In genomic region chr9:78357165-78357873, GRCh38 we compare ENCODE assay signal across 18 cellular contexts.
DNase-seq lines count a peak whose midpoint lies in the region; ATAC-seq and TF ChIP-seq lines count a peak whose summit lies in the region.
"Had no signal": no experiment of that assay in that cellular context is flagged by ENCODE, and none has a peak within 500 bp of the region (broad histone marks: within the 10 kb centered on the region; RNA-seq: fewer than 3 reads in every experiment).

No MANE protein-coding gene starts in this region.

- H3K9me3 Mint-ChIP-seq in H9 = no peaks in the 10 kb centered on the region; a peak in 1 of 5 replicates

- no peaks in the 10 kb centered on the region for H3K36me3 ChIP-seq in neuronal stem cell (replicated peaks in 1 of 2; ENCODE audit: control insufficient read depth in 2 of 2, insufficient read depth in 2 of 2, low read length in 2 of 2)
- H3K36me3 ChIP-seq: Peyer's patch, thoracic aorta had no signal

- H3K27ac Mint-ChIP-seq in H9 = no peak overlapping the region; a peak in 2 of 7 replicates

- no peak overlapping the region for H3K4me3 ChIP-seq in neuronal stem cell (ENCODE audit: low read length in 2 of 2)
- H3K4me3 ChIP-seq: Peyer's patch, thoracic aorta had no signal

- no peak overlapping the region for H3K23ac ChIP-seq in H9 (ENCODE audit: insufficient read length, low read depth, low read length)
- H3K23ac ChIP-seq in neuronal stem cell (ENCODE audit: low read depth, low read length, poor library complexity) = peak overlapping the region; percentile 75

- no peaks in the 10 kb centered on the region for H4K20me1 ChIP-seq in H9 (ENCODE audit: control insufficient read depth, insufficient read depth, insufficient read length)

- H4K8ac ChIP-seq in H9 (replicated peaks; ENCODE audit: insufficient read length, low read depth, low read length) = no peak overlapping the region
- no peak overlapping the region for H4K8ac ChIP-seq in neuronal stem cell (ENCODE audit: low read depth, low read length)

- H3K36me3 Mint-ChIP-seq in H9 (ENCODE audit: insufficient read depth in 1 of 3, low read depth in 3 of 3) = peaks cover 2 to 5% (median 2%) of the 10 kb centered on the region in 3 experiments; a peak in 3 of 7 replicates

- no peak overlapping the region for H4K91ac ChIP-seq in H9 (ENCODE audit: insufficient read length, low read depth, low read length)
- no peak overlapping the region for H4K91ac ChIP-seq in neuronal stem cell (ENCODE audit: low read depth, low read length, poor library complexity)

- H2BK15ac ChIP-seq in H9 (ENCODE audit: low read depth, low read length) = no peak overlapping the region
- H2BK15ac ChIP-seq in neuronal stem cell (ENCODE audit: low read length) = peak overlapping the region; percentile 85

- H3K4me1 ChIP-seq in H9 (ENCODE audit: insufficient read depth, low read length) = no peaks in the 10 kb centered on the region
- no peaks in the 10 kb centered on the region for H3K4me1 ChIP-seq in neuronal stem cell (ENCODE audit: control insufficient read depth in 2 of 2, insufficient read depth in 1 of 2, low read depth in 1 of 2, low read length in 2 of 2)
- H3K4me1 ChIP-seq: Peyer's patch had no signal

- H3K79me2 ChIP-seq in H9 (ENCODE audit: insufficient read depth, low read length) = no peaks in the 10 kb centered on the region

- DNase-seq in H9 (peak; percentile 49), neuronal stem cell (ENCODE audit: low spot score) (no peak), NCI-H1930 (lab: John Stamatoyannopoulos, UW) (no peak), anterior cingulate cortex (lab: John Stamatoyannopoulos, UW) (no peak), MV-4-11 (lab: John Stamatoyannopoulos, UW) (no peak)
- DNase-seq: activated CD4-positive, alpha-beta T cell treated with anti-CD3 and anti-CD28 coated beads, Interleukin-2, amount 50 U/mL, for 48 hours; activated T-cell treated with anti-CD3 and anti-CD28 coated beads, Interleukin-2, amount 50 U/mL, for 48 hours; effector memory CD4-positive, alpha-beta T cell; HCEC 1CT; hypothalamus; NCI-H82; Peyer's patch had no signal

- H3K9ac ChIP-seq in H9 (ENCODE audit: extremely low read depth, insufficient read length, low read length) = no peak overlapping the region
- peak overlapping the region; percentile 21 for H3K9ac ChIP-seq in neuronal stem cell (ENCODE audit: low read depth, low read length, poor library complexity)

- H3K79me1 ChIP-seq in H9 (ENCODE audit: insufficient read depth, low read depth, low read length, poor library complexity, severe bottlenecking) = no peaks in the 10 kb centered on the region
- H3K79me1 ChIP-seq in neuronal stem cell (ENCODE audit: low read depth, low read length) = no peaks in the 10 kb centered on the region

- H4K5ac ChIP-seq in H9 (ENCODE audit: insufficient read length, low read depth, low read length) = peak overlapping the region; percentile 36

- no peak overlapping the region for H3K4me3 Mint-ChIP-seq in H9

- peaks cover 5 to 6% of the 10 kb centered on the region in 2 experiments; a peak in 3 of 4 replicates for H3K4me1 Mint-ChIP-seq in H9

- no peaks in the 10 kb centered on the region for H3K27me3 ChIP-seq in H9 (ENCODE audit: insufficient read depth, low read length)
- no peaks in the 10 kb centered on the region for H3K27me3 ChIP-seq in neuronal stem cell (ENCODE audit: control insufficient read depth in 3 of 3, insufficient read depth in 3 of 3, low read depth in 1 of 3, low read length in 3 of 3)
- H3K27me3 ChIP-seq: Peyer's patch had no signal

- WGBS in H9 (ENCODE audit: extremely low coverage, insufficient read length, low lambda C conversion rate) = no CpG with 5 or more reads among the region's 23 CpGs
- no CpG with 5 or more reads among the region's 23 CpGs for WGBS in neuronal stem cell (ENCODE audit: extremely low coverage in 2 of 2, insufficient read length in 2 of 2, insufficient replicate concordance in 1 of 2), 2 donors

- no peaks in the 10 kb centered on the region for H3K27me3 Mint-ChIP-seq in H9 (ENCODE audit: low read depth)

- H2BK120ac ChIP-seq in H9 (ENCODE audit: low read depth, low read length, poor library complexity, severe bottlenecking) = no peak overlapping the region
- H2BK120ac ChIP-seq in neuronal stem cell (ENCODE audit: low read depth, low read length) = no peak overlapping the region

- H3K27ac ChIP-seq in H9 (ENCODE audit: insufficient read length, low read depth, low read length) (no peak overlapping the region), neuronal stem cell (replicated peaks; ENCODE audit: low read length) (no peak overlapping the region)
- H3K27ac ChIP-seq: Peyer's patch, thoracic aorta had no signal

- H2AK5ac ChIP-seq in H9 (ENCODE audit: insufficient read length, low read length) (no peak overlapping the region), neuronal stem cell (ENCODE audit: low read depth, low read length) (peak overlapping the region; percentile 97)

- H2BK20ac ChIP-seq in H9 (ENCODE audit: low read depth, low read length, poor library complexity, severe bottlenecking) = no peak overlapping the region

- no peak for TF ChIP-seq CTCF in H9 (conservative IDR thresholded peaks at IDR 0.05)

- H3K18ac ChIP-seq in H9 (ENCODE audit: insufficient read length, low read depth, low read length) (no peak overlapping the region), neuronal stem cell (ENCODE audit: low read length) (peak overlapping the region; percentile 90)

- H2BK5ac ChIP-seq in H9 (ENCODE audit: insufficient read length, low read length) (no peak overlapping the region), neuronal stem cell (ENCODE audit: low read length) (peak overlapping the region; percentile 62)

- H3K4me2 ChIP-seq in H9 (ENCODE audit: insufficient read depth, insufficient read length, low read length) (no peak overlapping the region), neuronal stem cell (ENCODE audit: insufficient read depth, low read length, poor library complexity, severe bottlenecking) (no peak overlapping the region)

- ATAC-seq in GM18519 (IDR thresholded peaks at IDR 0.05; ENCODE audit: low FRiP score, unreplicated experiment) (peak; percentile 69), HG03442 (IDR thresholded peaks at IDR 0.05; ENCODE audit: unreplicated experiment) (peak; percentile 82), HG03135 (IDR thresholded peaks at IDR 0.05; ENCODE audit: unreplicated experiment) (no peak)
- ATAC-seq: HepG2, sciatic nerve had no signal

- H3K4ac ChIP-seq in H9 (ENCODE audit: low read depth, low read length) (no peak overlapping the region), neuronal stem cell (ENCODE audit: low read length) (peak overlapping the region; percentile 66)

- no peak overlapping the region for H3K14ac ChIP-seq in H9 (ENCODE audit: insufficient read depth, low read length)
- H3K14ac ChIP-seq in neuronal stem cell (ENCODE audit: low read length) = peak overlapping the region; percentile 17

- H2BK12ac ChIP-seq in H9 (ENCODE audit: insufficient read length, low read depth, low read length) = no peak overlapping the region
- peak overlapping the region; percentile 22 for H2BK12ac ChIP-seq in neuronal stem cell (ENCODE audit: low read length)

- H3K9me3 ChIP-seq in H9 (ENCODE audit: control insufficient read depth, low read depth, low read length) (no peaks in the 10 kb centered on the region), neuronal stem cell (replicated peaks in 1 of 2; ENCODE audit: control insufficient read depth in 2 of 2, insufficient read depth in 1 of 2, low read depth in 1 of 2, low read length in 2 of 2) (no peaks in the 10 kb centered on the region)
- H3K9me3 ChIP-seq: Peyer's patch, thoracic aorta had no signal

- H2AFZ ChIP-seq in H9 (ENCODE audit: low read length) = no peak overlapping the region
- H2AFZ ChIP-seq in neuronal stem cell (ENCODE audit: low read length) = no peak overlapping the region

- H3K56ac ChIP-seq in H9 (ENCODE audit: insufficient read length, low read depth, low read length) = no peak overlapping the region

- H3K23me2 ChIP-seq in H9 (ENCODE audit: insufficient read length, low read depth, low read length, poor library complexity, severe bottlenecking) = no peaks in the 10 kb centered on the region

- no peak overlapping the region for H3T11ph ChIP-seq in H9 (ENCODE audit: low read length)
